24 cellular contexts compared by ENCODE assay signal in genomic region chr1:53595906-53596305, GRCh38.
"Had no signal": no experiment of that assay in that cellular context is flagged by ENCODE, and none has a peak within 500 bp of the region (broad histone marks: within the 10 kb centered on the region; RNA-seq: fewer than 3 reads in every experiment).

No MANE protein-coding gene starts in this region.

- DNase-seq: colonic mucosa; cortex of kidney; effector CD8-positive, alpha-beta T cell; effector memory CD8-positive, alpha-beta T cell; endodermal cell; erythroblast; esophagus squamous epithelium; foreskin fibroblast; foreskin melanocyte; gastrocnemius medialis; glutamatergic neuron; head of caudate nucleus; heart right ventricle; hippocampal formation; left cardiac atrium; left lung; left ventricle myocardium superior; lower lobe of right lung; mesenchymal stem cell; mucosa of descending colon had no signal

- H3K36me3 Mint-ChIP-seq: mesothelial cell of epicardium had no signal

- H3K4me1 ChIP-seq: colonic mucosa, gastrocnemius medialis had no signal

- H3K27ac ChIP-seq: colonic mucosa, epithelial cell of prostate, esophagus squamous epithelium, gastrocnemius medialis, heart right ventricle, left lung, lower lobe of right lung had no signal

- H3K27me3 Mint-ChIP-seq: dendritic cell treated with granulocyte-macrophage colony-stimulating factor and Interleukin-4, amounts not matched to agents 40 ng/mL and 50 ng/mL, for 4 days had no signal

- H3K4me3 ChIP-seq: colonic mucosa, esophagus squamous epithelium, gastrocnemius medialis, heart right ventricle, left lung, lower lobe of right lung, mucosa of descending colon had no signal

- H3K27me3 ChIP-seq: colonic mucosa, esophagus squamous epithelium, gastrocnemius medialis had no signal

- H3K4me3 Mint-ChIP-seq: dendritic cell treated with granulocyte-macrophage colony-stimulating factor and Interleukin-4, amounts not matched to agents 40 ng/mL and 50 ng/mL, for 4 days; effector memory CD8-positive, alpha-beta T cell; endodermal cell; mesothelial cell of epicardium had no signal

- H3K27ac Mint-ChIP-seq: dendritic cell treated with granulocyte-macrophage colony-stimulating factor and Interleukin-4, amounts not matched to agents 40 ng/mL and 50 ng/mL, for 4 days; effector memory CD8-positive, alpha-beta T cell; endodermal cell; mesothelial cell of epicardium had no signal

- H3K9me3 Mint-ChIP-seq: dendritic cell treated with granulocyte-macrophage colony-stimulating factor and Interleukin-4, amounts not matched to agents 40 ng/mL and 50 ng/mL, for 4 days; effector memory CD8-positive, alpha-beta T cell; endodermal cell; mesothelial cell of epicardium had no signal

- H3K36me3 ChIP-seq: colonic mucosa, esophagus squamous epithelium, gastrocnemius medialis, heart right ventricle, left lung, lower lobe of right lung had no signal

- H3K9me3 ChIP-seq: colonic mucosa, esophagus squamous epithelium, gastrocnemius medialis, heart right ventricle, left lung, lower lobe of right lung, mucosa of descending colon had no signal

- ATAC-seq: effector memory CD8-positive, alpha-beta T cell; esophagus mucosa; gastrocnemius medialis; heart right ventricle; left cardiac atrium; left lung; left ventricle myocardium superior; lower lobe of right lung; mucosa of descending colon had no signal
